Comparison of ENCODE assay signal across 23 cellular contexts in genomic region chr22:44892243-44892642, GRCh38.
"Had no signal": no experiment of that assay in that cellular context is flagged by ENCODE, and none has a peak within 500 bp of the region (broad histone marks: within the 10 kb centered on the region; RNA-seq: fewer than 3 reads in every experiment).

No MANE protein-coding gene starts in this region.

- H3K9me3 Mint-ChIP-seq: activated CD4-positive, alpha-beta memory T cell treated with anti-CD3 and anti-CD28 coated beads, Interleukin-2, amount 10 ng/mL, durations not matched to agents 7 days and 5 days; activated CD4-positive, alpha-beta T cell treated with anti-CD3 and anti-CD28 coated beads, Interleukin-2, amount 10 ng/mL, durations not matched to agents 24 days and 14 days; activated naive CD4-positive, alpha-beta T cell treated with anti-CD3 and anti-CD28 coated beads, Interleukin-2, amount 50 U/mL, for 24 hours; activated T-helper 1 cell treated with anti-CD3 and anti-CD28 coated beads, Interleukin-12 subunit alpha, Interleukin-12 subunit beta, Interleukin-2, Interleukin-4 antibody, amounts not matched to agents 30 ng/mL and 10 ng/mL and 1 ng/mL, durations not matched to agents 14 hours and 24 hours and 36 hours; effector memory CD8-positive, alpha-beta T cell; naive thymus-derived CD8-positive, alpha-beta T cell had no signal

- H3K4me3 Mint-ChIP-seq: activated CD4-positive, alpha-beta memory T cell treated with anti-CD3 and anti-CD28 coated beads, Interleukin-2, amount 10 ng/mL, durations not matched to agents 7 days and 5 days; activated CD4-positive, alpha-beta T cell treated with anti-CD3 and anti-CD28 coated beads, Interleukin-2, amount 10 ng/mL, durations not matched to agents 24 days and 14 days; activated CD8-positive, alpha-beta memory T cell treated with anti-CD3 and anti-CD28 coated beads, Interleukin-2, amount 10 ng/mL, durations not matched to agents 7 days and 5 days; activated naive CD4-positive, alpha-beta T cell treated with anti-CD3 and anti-CD28 coated beads, Interleukin-2, amount 50 U/mL, for 24 hours; activated T-helper 1 cell treated with anti-CD3 and anti-CD28 coated beads, Interleukin-12 subunit alpha, Interleukin-12 subunit beta, Interleukin-2, Interleukin-4 antibody, amounts not matched to agents 30 ng/mL and 10 ng/mL and 1 ng/mL, durations not matched to agents 14 hours and 24 hours and 36 hours; effector memory CD8-positive, alpha-beta T cell; mesothelial cell of epicardium; naive thymus-derived CD8-positive, alpha-beta T cell; T-helper 17 cell had no signal

- H3K27me3 Mint-ChIP-seq: activated CD4-positive, alpha-beta memory T cell treated with anti-CD3 and anti-CD28 coated beads, Interleukin-2, amount 10 ng/mL, durations not matched to agents 7 days and 5 days; activated CD4-positive, alpha-beta T cell treated with anti-CD3 and anti-CD28 coated beads, Interleukin-2, amount 10 ng/mL, durations not matched to agents 24 days and 14 days; activated CD8-positive, alpha-beta memory T cell treated with anti-CD3 and anti-CD28 coated beads, Interleukin-2, amount 10 ng/mL, durations not matched to agents 7 days and 5 days; naive thymus-derived CD8-positive, alpha-beta T cell had no signal

- H3K4me3 ChIP-seq: adrenal gland, ascending aorta, esophagus muscularis mucosa, gastrocnemius medialis, psoas muscle, right atrium auricular region had no signal

- H3K4me1 Mint-ChIP-seq: activated CD4-positive, alpha-beta memory T cell treated with anti-CD3 and anti-CD28 coated beads, Interleukin-2, amount 10 ng/mL, durations not matched to agents 7 days and 5 days; activated CD4-positive, alpha-beta T cell treated with anti-CD3 and anti-CD28 coated beads, Interleukin-2, amount 10 ng/mL, durations not matched to agents 24 days and 14 days; activated CD8-positive, alpha-beta memory T cell treated with anti-CD3 and anti-CD28 coated beads, Interleukin-2, amount 10 ng/mL, durations not matched to agents 7 days and 5 days; activated naive CD4-positive, alpha-beta T cell treated with anti-CD3 and anti-CD28 coated beads, Interleukin-2, amount 50 U/mL, for 24 hours; mesothelial cell of epicardium; naive thymus-derived CD8-positive, alpha-beta T cell; T-helper 17 cell had no signal

- DNase-seq: activated CD4-positive, alpha-beta memory T cell treated with anti-CD3 and anti-CD28 coated beads, Interleukin-2, amount 10 ng/mL, durations not matched to agents 7 days and 5 days; activated CD4-positive, alpha-beta T cell treated with anti-CD3 and anti-CD28 coated beads, Interleukin-2, amount 10 ng/mL, durations not matched to agents 24 days and 14 days; activated CD4-positive, CD25-positive, alpha-beta regulatory T cell; activated CD8-positive, alpha-beta memory T cell treated with anti-CD3 and anti-CD28 coated beads, Interleukin-2, amount 10 ng/mL, durations not matched to agents 7 days and 5 days; activated gamma-delta T cell treated with Interleukin-2 at 50 U/mL for 16 hours; adrenal gland; brain microvascular endothelial cell; central memory CD4-positive, alpha-beta T cell; effector memory CD8-positive, alpha-beta T cell; gastrocnemius medialis; hypothalamus; naive thymus-derived CD8-positive, alpha-beta T cell; stimulated activated CD4-positive, alpha-beta T cell treated with anti-CD3 and anti-CD28 coated beads, Interleukin-4, amount 100 ng/mL, for 24 hours; stimulated activated naive CD4-positive, alpha-beta T cell treated with Interleukin-2 at 50 U/mL for 16 hours; SW 1271; T-helper 17 cell had no signal

- H3K27ac Mint-ChIP-seq: activated CD4-positive, alpha-beta memory T cell treated with anti-CD3 and anti-CD28 coated beads, Interleukin-2, amount 10 ng/mL, durations not matched to agents 7 days and 5 days; activated CD4-positive, alpha-beta T cell treated with anti-CD3 and anti-CD28 coated beads, Interleukin-2, amount 10 ng/mL, durations not matched to agents 24 days and 14 days; activated CD8-positive, alpha-beta memory T cell treated with anti-CD3 and anti-CD28 coated beads, Interleukin-2, amount 10 ng/mL, durations not matched to agents 7 days and 5 days; activated naive CD4-positive, alpha-beta T cell treated with anti-CD3 and anti-CD28 coated beads, Interleukin-2, amount 50 U/mL, for 24 hours; activated T-helper 1 cell treated with anti-CD3 and anti-CD28 coated beads, Interleukin-12 subunit alpha, Interleukin-12 subunit beta, Interleukin-2, Interleukin-4 antibody, amounts not matched to agents 30 ng/mL and 10 ng/mL and 1 ng/mL, durations not matched to agents 14 hours and 24 hours and 36 hours; effector memory CD8-positive, alpha-beta T cell; mesothelial cell of epicardium; naive thymus-derived CD8-positive, alpha-beta T cell; T-helper 17 cell had no signal

- H3K27ac ChIP-seq: adrenal gland, ascending aorta, brain microvascular endothelial cell, esophagus muscularis mucosa, gastrocnemius medialis, psoas muscle, right atrium auricular region had no signal

- ATAC-seq: activated CD8-positive, alpha-beta memory T cell treated with anti-CD3 and anti-CD28 coated beads, Interleukin-2, amount 10 ng/mL, durations not matched to agents 7 days and 5 days; effector memory CD8-positive, alpha-beta T cell; gastrocnemius medialis; naive thymus-derived CD8-positive, alpha-beta T cell; psoas muscle; T-helper 17 cell had no signal

- H3K27me3 ChIP-seq: adrenal gland, ascending aorta, brain microvascular endothelial cell, esophagus muscularis mucosa, gastrocnemius medialis, right atrium auricular region had no signal

- H3K36me3 Mint-ChIP-seq: activated CD8-positive, alpha-beta memory T cell treated with anti-CD3 and anti-CD28 coated beads, Interleukin-2, amount 10 ng/mL, durations not matched to agents 7 days and 5 days; activated naive CD4-positive, alpha-beta T cell treated with anti-CD3 and anti-CD28 coated beads, Interleukin-2, amount 50 U/mL, for 24 hours; mesothelial cell of epicardium; naive thymus-derived CD8-positive, alpha-beta T cell had no signal

- H3K36me3 ChIP-seq: adrenal gland, ascending aorta, brain microvascular endothelial cell, gastrocnemius medialis, right atrium auricular region had no signal

- H3K4me1 ChIP-seq: adrenal gland, ascending aorta, esophagus muscularis mucosa, gastrocnemius medialis, psoas muscle, right atrium auricular region had no signal

- H3K9me3 ChIP-seq: adrenal gland, ascending aorta, esophagus muscularis mucosa, gastrocnemius medialis, psoas muscle, right atrium auricular region had no signal
